ENCODE assay signal across 10 cellular contexts in genomic region chr14:90274808-90275454, GRCh38. TPM values are rescaled to one million over a fixed set of nuclear protein-coding genes. Genes with fewer than 3 reads are reported as not detected.
DNase-seq lines count a peak whose midpoint lies in the region; ATAC-seq and TF ChIP-seq lines count a peak whose summit lies in the region.
"Had no signal": no experiment of that assay in that cellular context is flagged by ENCODE, and none has a peak within 500 bp of the region (broad histone marks: within the 10 kb centered on the region; RNA-seq: fewer than 3 reads in every experiment).

No MANE protein-coding gene starts in this region.

- H3K27me3 Mint-ChIP-seq in chondrocyte (ENCODE audit: low read depth) (no peaks in the 10 kb centered on the region), progenitor cell of endocrine pancreas (no peaks in the 10 kb centered on the region)
- no peaks in the 10 kb centered on the region for H3K27me3 Mint-ChIP-seq in naive thymus-derived CD4-positive, alpha-beta T cell
- H3K27me3 Mint-ChIP-seq: type B pancreatic cell had no signal

- intact Hi-C loops in naive thymus-derived CD4-positive, alpha-beta T cell (cut with micrococcal nuclease), result no loop called here

- no peaks in the 10 kb centered on the region for H3K27me3 ChIP-seq in BLaER1 treated with 17β-estradiol and CSF1 and Interleukin-3, amounts not matched to agents 10 nM and 100 nM
- no peaks in the 10 kb centered on the region for H3K27me3 ChIP-seq in naive thymus-derived CD4-positive, alpha-beta T cell (ENCODE audit: control insufficient read depth in 2 of 2, insufficient read depth in 2 of 2, low read length in 2 of 2)
- H3K27me3 ChIP-seq: adrenal gland had no signal

- no peaks in the 10 kb centered on the region for H3K9me3 ChIP-seq in BLaER1 treated with 17β-estradiol and CSF1 and Interleukin-3, amounts not matched to agents 10 nM and 100 nM (replicated peaks in 1 of 11)
- H3K9me3 ChIP-seq in naive thymus-derived CD4-positive, alpha-beta T cell (ENCODE audit: control insufficient read depth in 2 of 3, low read length in 3 of 3), result no peaks in the 10 kb centered on the region
- H3K9me3 ChIP-seq: adrenal gland had no signal

- peak overlapping the region in 6 of 11 experiments; percentile 19 to 80 (median 62); a peak in 11 of 22 replicates for H3K4me2 ChIP-seq in BLaER1 treated with 17β-estradiol and CSF1 and Interleukin-3, amounts not matched to agents 10 nM and 100 nM

- H3K4me1 Mint-ChIP-seq in chondrocyte (ENCODE audit: low read depth) (peaks cover 43% of the 10 kb centered on the region), progenitor cell of endocrine pancreas (ENCODE audit: low read depth) (no peaks in the 10 kb centered on the region)
- H3K4me1 Mint-ChIP-seq in naive thymus-derived CD4-positive, alpha-beta T cell, result peaks cover 2 to 27% (median 8%) of the 10 kb centered on the region in 7 donors

- ATAC-seq in naive thymus-derived CD4-positive, alpha-beta T cell, result peak; percentile 46
- no peak for ATAC-seq in GM18502 (IDR thresholded peaks at IDR 0.05; ENCODE audit: poor library complexity, unreplicated experiment)
- no peak for ATAC-seq in HG03095 (IDR thresholded peaks at IDR 0.05; ENCODE audit: unreplicated experiment)

- H3K36me3 ChIP-seq in BLaER1 treated with 17β-estradiol and CSF1 and Interleukin-3, amounts not matched to agents 10 nM and 100 nM, result peaks cover 71 to 100% (median 89%) of the 10 kb centered on the region in 11 experiments
- peaks cover 5 to 64% (median 9%) of the 10 kb centered on the region in 3 experiments for H3K36me3 ChIP-seq in naive thymus-derived CD4-positive, alpha-beta T cell (ENCODE audit: control insufficient read depth in 2 of 3, insufficient read depth in 3 of 3, low read length in 3 of 3)

- DNase-seq in RWPE1 (ENCODE audit: low spot score) (peak; percentile 45), chondrocyte (ENCODE audit: low spot score) (no peak), NCI-H187 (lab: John Stamatoyannopoulos, UW) (no peak), progenitor cell of endocrine pancreas (ENCODE audit: low spot score, unreplicated experiment) (no peak)
- DNase-seq in naive thymus-derived CD4-positive, alpha-beta T cell, result no peak

- H3K9me3 Mint-ChIP-seq in chondrocyte (ENCODE audit: low read depth) (no peaks in the 10 kb centered on the region), progenitor cell of endocrine pancreas (ENCODE audit: low read depth) (no peaks in the 10 kb centered on the region)
- peaks cover 0 to 1% (median 0%) of the 10 kb centered on the region in 11 donors for H3K9me3 Mint-ChIP-seq in naive thymus-derived CD4-positive, alpha-beta T cell
- H3K9me3 Mint-ChIP-seq: type B pancreatic cell had no signal

- H3K4me1 ChIP-seq in BLaER1 treated with 17β-estradiol and CSF1 and Interleukin-3, amounts not matched to agents 10 nM and 100 nM, result peaks cover 0 to 57% (median 16%) of the 10 kb centered on the region in 10 experiments; a peak in 15 of 20 replicates
- H3K4me1 ChIP-seq in naive thymus-derived CD4-positive, alpha-beta T cell (ENCODE audit: control insufficient read depth in 2 of 2, insufficient read depth in 2 of 2, low read length in 2 of 2), result no peaks in the 10 kb centered on the region

- H3K36me3 Mint-ChIP-seq in chondrocyte (ENCODE audit: low read depth), result peaks cover 18% of the 10 kb centered on the region
- H3K36me3 Mint-ChIP-seq in naive thymus-derived CD4-positive, alpha-beta T cell, result peaks cover 3 to 47% (median 11%) of the 10 kb centered on the region in 5 donors
- H3K36me3 Mint-ChIP-seq in progenitor cell of endocrine pancreas (ENCODE audit: insufficient read depth), result peaks cover 21% of the 10 kb centered on the region

- H3K27ac Mint-ChIP-seq in chondrocyte (ENCODE audit: unreplicated experiment) (peak overlapping the region; percentile 98), progenitor cell of endocrine pancreas (no peak overlapping the region)
- peak overlapping the region; percentile 34 to 89 (median 85) for H3K27ac Mint-ChIP-seq in naive thymus-derived CD4-positive, alpha-beta T cell
- H3K27ac Mint-ChIP-seq: type B pancreatic cell had no signal

- CTCF ChIA-PET in RWPE1 (lab: Yijun Ruan, JAX), result interaction anchor here (0.6 kb wide), 1 partner anchor 17 kb away, joined by 3 read pairs; no protein-coding TSS in a partner anchor
- CTCF ChIA-PET in naive thymus-derived CD4-positive, alpha-beta T cell (lab: Charles Lee), result no interaction called here

- H3K9ac ChIP-seq in BLaER1 treated with 17β-estradiol and CSF1 and Interleukin-3, amounts not matched to agents 10 nM and 100 nM, result peak overlapping the region in 5 of 11 experiments; percentile 3 to 59 (median 3); a peak in 4 of 22 replicates

- peaks cover 0 to 50% (median 22%) of the 10 kb centered on the region in 11 experiments; a peak in 14 of 22 replicates for H4K20me1 ChIP-seq in BLaER1 treated with 17β-estradiol and CSF1 and Interleukin-3, amounts not matched to agents 10 nM and 100 nM

- H3K4me3 ChIP-seq in BLaER1 treated with 17β-estradiol and CSF1 and Interleukin-3, amounts not matched to agents 10 nM and 100 nM, result no peak overlapping the region
- H3K4me3 ChIP-seq in naive thymus-derived CD4-positive, alpha-beta T cell (ENCODE audit: low read length), result no peak overlapping the region
- H3K4me3 ChIP-seq: adrenal gland had no signal

- POLR2A ChIA-PET in RWPE1 (lab: Yijun Ruan, JAX; ENCODE audit: low non-redundant PET), result no interaction called here
- POLR2A ChIA-PET in naive thymus-derived CD4-positive, alpha-beta T cell (lab: Charles Lee), result interaction anchor here (0.7 kb wide), 1 partner anchor 8 kb away, joined by 5 read pairs; no protein-coding TSS in a partner anchor

- no peak for TF ChIP-seq CTCF in RWPE1 (conservative IDR thresholded peaks at IDR 0.05; ENCODE audit: low read depth)
- TF ChIP-seq CTCF in chondrocyte (IDR thresholded peaks at IDR 0.05), result no peak
- TF ChIP-seq CTCF in progenitor cell of endocrine pancreas (IDR thresholded peaks at IDR 0.05; ENCODE audit: unreplicated experiment), result no peak

- peak overlapping the region in 5 of 11 experiments; percentile 8 to 66 (median 53); a peak in 10 of 22 replicates for H3K27ac ChIP-seq in BLaER1 treated with 17β-estradiol and CSF1 and Interleukin-3, amounts not matched to agents 10 nM and 100 nM
- H3K27ac ChIP-seq in RWPE1, result peak overlapping the region; percentile 61
- H3K27ac ChIP-seq in naive thymus-derived CD4-positive, alpha-beta T cell (ENCODE audit: low read depth, low read length), result peak overlapping the region; percentile 20

- no peak overlapping the region for H3K4me3 Mint-ChIP-seq in chondrocyte (ENCODE audit: unreplicated experiment)
- peak overlapping the region in 1 of 10 donors; percentile 26 for H3K4me3 Mint-ChIP-seq in naive thymus-derived CD4-positive, alpha-beta T cell
- no peak overlapping the region for H3K4me3 Mint-ChIP-seq in progenitor cell of endocrine pancreas (ENCODE audit: low read depth)
- H3K4me3 Mint-ChIP-seq: type B pancreatic cell had no signal

RNA-seq across cellular contexts. Expression of gene PSMC1, which starts 18.6 kb away (rescaled TPM):
- total RNA-seq in chondrocyte (78.6 to 97.6 TPM (median 79.3 TPM) in 3 replicates), progenitor cell of endocrine pancreas (96.2 and 96.8 TPM in 2 replicates)
- total RNA-seq in naive thymus-derived CD4-positive, alpha-beta T cell, result 100 to 1,000 TPM in 1 of 5 experiments, 10 to 100 TPM in 4; 47.9 to 101 (median 58.2) TPM
- polyA plus RNA-seq in naive thymus-derived CD4-positive, alpha-beta T cell, result 10 to 100 TPM; 88.4 to 97.3 TPM

RNA-seq across cellular contexts. Expression of gene NRDE2, which starts 56.8 kb away (rescaled TPM):
- total RNA-seq in chondrocyte, result 16.1 to 17.8 TPM (median 16.8 TPM) in 3 replicates
- 10 to 100 TPM; 23.6 to 30.2 (median 28.7) TPM for total RNA-seq in naive thymus-derived CD4-positive, alpha-beta T cell
- polyA plus RNA-seq in naive thymus-derived CD4-positive, alpha-beta T cell, result 1 to 10 TPM; 8.4 to 8.5 TPM
- total RNA-seq in progenitor cell of endocrine pancreas, result 36.7 and 38.2 TPM in 2 replicates
